16 cellular contexts compared by ENCODE assay signal in genomic region chr13:33322474-33322827, GRCh38. TPM values are rescaled to one million over a fixed set of nuclear protein-coding genes. Genes with fewer than 3 reads are reported as not detected.
DNase-seq lines count a peak whose midpoint lies in the region; ATAC-seq and TF ChIP-seq lines count a peak whose summit lies in the region.
"Had no signal": no experiment of that assay in that cellular context is flagged by ENCODE, and none has a peak within 500 bp of the region (broad histone marks: within the 10 kb centered on the region; RNA-seq: fewer than 3 reads in every experiment).

No MANE protein-coding gene starts in this region.

- DNase-seq in AG10803 (ENCODE audit: low read depth) = peak; percentile 85
- DNase-seq in cardiac fibroblast (ENCODE audit: low read depth in 2 of 2) = peak; percentile 85 to 94
- peak; percentile 46 to 75 (median 53) for DNase-seq in right cardiac atrium
- peak; percentile 49 for DNase-seq in skeletal muscle cell (ENCODE audit: low read depth)
- DNase-seq in dermis blood vessel endothelial cell = no peak
- DNase-seq in HAP-1 (ENCODE audit: low spot score in 2 of 2) = no peak
- DNase-seq in T-helper 17 cell = no peak
- no peak for DNase-seq in NCI-H1092 treated with DMSO at 0.1 percent for 48 hours (lab: John Stamatoyannopoulos, UW)
- DNase-seq: activated CD4-positive, alpha-beta T cell treated with anti-CD3 and anti-CD28 coated beads, Interleukin-2, amount 50 U/mL, for 4 hours; activated effector memory CD4-positive, alpha-beta T cell treated with Interleukin-2 at 50 U/mL for 16 hours; head of caudate nucleus; NCI-H1048; NCI-H226; PC-3; retina; T-helper 1 cell had no signal

- TF ChIP-seq CTCF in AG10803 (conservative IDR thresholded peaks at IDR 0.05; ENCODE audit: low read length) = no peak
- TF ChIP-seq CTCF in cardiac fibroblast (IDR thresholded peaks at IDR 0.05; ENCODE audit: low read depth, low read length) = no peak

- no peaks in the 10 kb centered on the region for H3K36me3 Mint-ChIP-seq in T-helper 17 cell (ENCODE audit: low read depth)

- no peaks in the 10 kb centered on the region for H3K36me3 ChIP-seq in HAP-1 (replicated peaks)

- H3K4me3 ChIP-seq in AG10803 (ENCODE audit: low read length) = peak overlapping the region; percentile 55
- H3K4me3 ChIP-seq in cardiac fibroblast (replicated peaks in 1 of 2; ENCODE audit: low read depth in 2 of 2, low read length in 2 of 2) = peak overlapping the region; percentile 23 to 37
- no peak overlapping the region for H3K4me3 ChIP-seq in right cardiac atrium (ENCODE audit: low read length)
- peak overlapping the region; percentile 30 for H3K4me3 ChIP-seq in skeletal muscle cell (ENCODE audit: low read depth, low read length)
- no peak overlapping the region for H3K4me3 ChIP-seq in HAP-1

- intact Hi-C loops in right cardiac atrium (cut with DNase I) = no loop called here

- no peak overlapping the region for H3K4me3 Mint-ChIP-seq in T-helper 17 cell

- H3K27me3 Mint-ChIP-seq in T-helper 17 cell = peaks cover 4% of the 10 kb centered on the region

- in situ Hi-C loops in HAP-1 (cut with MboI; ENCODE audit: low sequenced_read_pairs) = no loop called here

- H3K9me3 ChIP-seq in right cardiac atrium (ENCODE audit: control insufficient read depth, low read length) (no peaks in the 10 kb centered on the region), HAP-1 (no peaks in the 10 kb centered on the region), T-helper 17 cell (ENCODE audit: control insufficient read depth, low read length, poor library complexity, severe bottlenecking) (no peaks in the 10 kb centered on the region)

- H3K27ac Mint-ChIP-seq in T-helper 17 cell = no peak overlapping the region

- 58% methylated on average over 5 of the region's 5 CpGs for WGBS in right cardiac atrium

- no peak overlapping the region for H3K27ac ChIP-seq in right cardiac atrium (ENCODE audit: low read length)

- ATAC-seq in right cardiac atrium (peak; percentile 43 to 65), T-helper 17 cell (no peak)
- ATAC-seq: PC-3 had no signal

- H3K4me1 ChIP-seq in right cardiac atrium (ENCODE audit: control insufficient read depth, insufficient read depth, low read length) (peaks cover 5% of the 10 kb centered on the region), HAP-1 (peaks cover 5% of the 10 kb centered on the region; the same call in 1 of the 2 replicates)

- no peaks in the 10 kb centered on the region for H3K27me3 ChIP-seq in right cardiac atrium (ENCODE audit: control insufficient read depth, insufficient read depth)
- H3K27me3 ChIP-seq in HAP-1 (ENCODE audit: low read depth) = no peaks in the 10 kb centered on the region

- no peaks in the 10 kb centered on the region for H3K4me1 Mint-ChIP-seq in T-helper 17 cell

RNA-seq across cellular contexts. Expression of gene STARD13, which starts 36.9 kb away (rescaled TPM):
- total RNA-seq in right cardiac atrium (10 to 100 TPM; 26.1 to 35.7 (median 30.7) TPM), dermis blood vessel endothelial cell (27.1 and 27.7 TPM in 2 replicates), T-helper 17 cell (not detected)
- polyA plus RNA-seq in right cardiac atrium = 9.6 TPM

Comparison
In these comparisons a context has a peak if more than half of its experiments do, and no peak if none do; other contexts are left out.
1. DNase-seq: peak in AG10803 (single experiment), cardiac fibroblast (2 of 2), right cardiac atrium (3 of 3) and skeletal muscle cell (single experiment); none in dermis blood vessel endothelial cell (single experiment), HAP-1 (0 of 2), T-helper 17 cell (0 of 3) and NCI-H1092 treated with DMSO at 0.1 percent for 48 hours (single experiment).
2. H3K4me3 ChIP-seq: peak in AG10803 (single experiment), cardiac fibroblast (2 of 2) and skeletal muscle cell (single experiment); none in right cardiac atrium (single experiment) and HAP-1 (single experiment).
3. RNA of gene STARD13, which starts 36.9 kb away (total RNA-seq): 26.1 to 35.7 TPM in right cardiac atrium and 27.1 to 27.7 TPM in dermis blood vessel endothelial cell; not detected in T-helper 17 cell; every median in the first group is over 10 times any median in the second.